Comparison of ENCODE assay signal across 9 cellular contexts in genomic region chr1:219927298-219927955, GRCh38. TPM values are rescaled to one million over a fixed set of nuclear protein-coding genes. Genes with fewer than 3 reads are reported as not detected.
DNase-seq lines count a peak whose midpoint lies in the region; ATAC-seq, FAIRE-seq and TF ChIP-seq lines count a peak whose summit lies in the region.
"Had no signal": no experiment of that assay in that cellular context is flagged by ENCODE, and none has a peak within 500 bp of the region (broad histone marks: within the 10 kb centered on the region; RNA-seq: fewer than 3 reads in every experiment).

No MANE protein-coding gene starts in this region.

- no peaks in the 10 kb centered on the region for H3K79me2 ChIP-seq in mammary epithelial cell (ENCODE audit: insufficient read depth, low read length)

- POLR2A ChIA-PET in AG04449 (lab: Yijun Ruan, JAX), result no interaction called here
- POLR2A ChIA-PET in naive thymus-derived CD8-positive, alpha-beta T cell (lab: Charles Lee), result no interaction called here

- peak overlapping the region; percentile 72 for H2AFZ ChIP-seq in mammary epithelial cell (ENCODE audit: low read depth, low read length)

- peaks cover 0 to 4% (median 2%) of the 10 kb centered on the region in 3 donors for H3K36me3 Mint-ChIP-seq in naive thymus-derived CD8-positive, alpha-beta T cell

- intact Hi-C loops in mammary epithelial cell (cut with micrococcal nuclease), result no loop called here

- in situ Hi-C loops in mammary epithelial cell (cut with MboI; ENCODE audit: low sequenced_read_pairs in 2 of 2), result no loop called here
- in situ Hi-C loops in GM13976 (cut with MboI; ENCODE audit: low sequenced_read_pairs, unreplicated experiment), result no loop called here

- no TSS peak for BruUV-seq in mammary epithelial cell (replicated peaks; lab: Mats Ljungman, UMichigan)

- H3K9me3 Mint-ChIP-seq in naive thymus-derived CD8-positive, alpha-beta T cell, result no peaks in the 10 kb centered on the region

- CTCF ChIA-PET in AG04449 (lab: Yijun Ruan, JAX) (interaction anchor here (1.6 kb wide), 1 partner anchor 13 kb away, joined by 3 read pairs; no protein-coding TSS in a partner anchor), mammary epithelial cell (lab: Charles Lee; ENCODE audit: low non-redundant PET) (no interaction called here)

- peaks cover 9 to 18% (median 12%) of the 10 kb centered on the region in 4 donors for H3K4me1 Mint-ChIP-seq in naive thymus-derived CD8-positive, alpha-beta T cell

- peak overlapping the region; percentile 96 for H3K4me2 ChIP-seq in mammary epithelial cell (ENCODE audit: insufficient read depth, low read depth, low read length)

- peaks cover 11% of the 10 kb centered on the region for H3K4me1 ChIP-seq in mammary epithelial cell (ENCODE audit: insufficient read depth, low read length)

- H3K27ac ChIP-seq in mammary epithelial cell (ENCODE audit: insufficient read depth, low read depth, low read length), result no peak overlapping the region
- H3K27ac ChIP-seq: VCaP had no signal

- H3K9me3 ChIP-seq in mammary epithelial cell (replicated peaks; ENCODE audit: insufficient read depth, low read length), result no peaks in the 10 kb centered on the region

- WGBS in mammary epithelial cell (ENCODE audit: low coverage, missing lambda C conversion rate), result 29% methylated on average over 20 of the region's 31 CpGs

- no peak for ATAC-seq in naive thymus-derived CD8-positive, alpha-beta T cell
- ATAC-seq in GM21447 (IDR thresholded peaks at IDR 0.05; ENCODE audit: unreplicated experiment), result no peak

- peak overlapping the region; percentile 41; the same call in 1 of the 2 replicates for H3K4me3 ChIP-seq in AG04449 (ENCODE audit: low read depth, low read length)
- peak overlapping the region; percentile 35 for H3K4me3 ChIP-seq in HFF-Myc (replicated peaks; ENCODE audit: low read depth, low read length)
- H3K4me3 ChIP-seq in mammary epithelial cell (replicated peaks in 1 of 3; ENCODE audit: insufficient read depth in 1 of 3, low read depth in 2 of 3, low read length in 3 of 3), result peak overlapping the region in 1 of 3 experiments; percentile 37

- peak overlapping the region; percentile 9 to 90 (median 66) for H3K4me3 Mint-ChIP-seq in naive thymus-derived CD8-positive, alpha-beta T cell

- H3K9ac ChIP-seq in mammary epithelial cell (ENCODE audit: insufficient read depth, low read length), result no peak overlapping the region

- peaks cover 22 to 58% (median 41%) of the 10 kb centered on the region in 5 donors for H3K27me3 Mint-ChIP-seq in naive thymus-derived CD8-positive, alpha-beta T cell

- DNase-seq in AG04449 (ENCODE audit: low read depth, low spot score), result no peak
- no peak for DNase-seq in HFF-Myc (ENCODE audit: extremely low read depth, low read depth)
- DNase-seq in mammary epithelial cell, result no peak
- DNase-seq in naive thymus-derived CD8-positive, alpha-beta T cell, result no peak
- DNase-seq in GM13976 (ENCODE audit: low spot score), result no peak
- DNase-seq in stimulated activated naive CD4-positive, alpha-beta T cell (lab: John Stamatoyannopoulos, UW), result no peak
- DNase-seq in D721Med (ENCODE audit: insufficient read length, low spot score), result no peak

- TF ChIP-seq CTCF in AG04449 (IDR thresholded peaks at IDR 0.05; ENCODE audit: insufficient read depth, low read length, missing control alignments), result no peak
- TF ChIP-seq CTCF in HFF-Myc (IDR thresholded peaks at IDR 0.05; ENCODE audit: low read depth, low read length, missing control alignments), result no peak
- no peak for TF ChIP-seq CTCF in mammary epithelial cell (conservative IDR thresholded peaks at IDR 0.05 in 1 of 2, IDR thresholded peaks at IDR 0.05 in 1 of 2; ENCODE audit: extremely low read depth in 1 of 2, insufficient read depth in 1 of 2, low read depth in 1 of 2, low read length in 2 of 2)
- TF ChIP-seq CTCF in GM13976 (IDR thresholded peaks at IDR 0.05; ENCODE audit: borderline replicate concordance, control extremely low read depth, extremely low read depth, insufficient read depth, missing control alignments), result no peak
- TF ChIP-seq CTCF in D721Med (IDR thresholded peaks at IDR 0.05; ENCODE audit: insufficient read depth, missing control alignments), result no peak

- FAIRE-seq in D721Med (lab: Jason Lieb, UNC), result no peak

- no peaks in the 10 kb centered on the region for H3K36me3 ChIP-seq in mammary epithelial cell (ENCODE audit: insufficient read depth, low read length)

- peaks cover 12% of the 10 kb centered on the region for H3K27me3 ChIP-seq in mammary epithelial cell (ENCODE audit: insufficient read depth, low read length)

- H3K27ac Mint-ChIP-seq in naive thymus-derived CD8-positive, alpha-beta T cell, result peak overlapping the region in 1 of 10 donors; percentile 39

- no peaks in the 10 kb centered on the region for H4K20me1 ChIP-seq in mammary epithelial cell (ENCODE audit: insufficient read depth, low read length)

- dilution Hi-C loops in mammary epithelial cell (cut with HindIII; ENCODE audit: low sequenced_read_pairs), result no loop called here

RNA-seq across cellular contexts. Expression of gene SLC30A10, which starts 0.9 kb away (rescaled TPM):
- not detected for total RNA-seq in mammary epithelial cell
- not detected for polyA plus RNA-seq in mammary epithelial cell
- not detected for polyA minus RNA-seq in mammary epithelial cell
- not detected for total RNA-seq in naive thymus-derived CD8-positive, alpha-beta T cell
- polyA plus RNA-seq in naive thymus-derived CD8-positive, alpha-beta T cell, result not detected
